In the genomic region with DNA sequence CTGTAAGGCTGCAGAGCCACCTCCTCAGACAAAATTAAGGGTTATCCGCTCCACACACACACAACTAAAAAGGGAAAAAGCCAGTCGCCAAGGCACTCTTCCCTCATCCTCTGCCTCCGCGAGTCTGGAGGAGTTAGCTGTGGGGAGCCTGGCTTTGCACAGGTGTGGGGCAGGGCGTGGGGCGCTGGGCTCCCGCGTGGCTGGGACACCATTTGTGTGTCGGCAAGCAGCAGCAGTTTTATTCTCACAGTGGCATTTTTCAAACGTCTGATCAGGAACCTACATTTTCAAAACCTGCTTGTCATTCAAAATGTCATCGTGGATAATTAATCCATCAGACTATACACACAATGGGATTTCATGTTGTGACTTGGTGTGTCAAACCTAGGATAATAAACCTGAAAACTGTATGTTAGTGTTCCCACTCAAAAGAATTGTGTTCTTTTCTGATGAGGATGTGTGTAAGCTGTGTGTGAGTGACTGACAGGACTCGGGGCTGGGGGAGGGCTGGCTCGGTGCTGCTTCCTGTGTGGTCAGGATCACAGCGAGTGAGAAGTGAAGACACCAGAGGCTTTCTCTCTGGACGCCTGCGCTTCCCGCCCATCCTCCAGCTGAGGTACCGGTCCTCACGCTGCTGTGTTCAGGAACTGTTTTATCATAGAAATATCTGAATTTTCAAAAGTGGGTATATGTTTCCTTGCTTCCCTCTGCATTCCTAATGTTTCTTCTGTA, we compare ENCODE assay signal across 8 cellular contexts.
DNase-seq lines count a peak whose midpoint lies in the region; ATAC-seq, FAIRE-seq and TF ChIP-seq lines count a peak whose summit lies in the region.

No MANE protein-coding gene starts in this region.

- peak overlapping the region; percentile 71 for H3K4me3 Mint-ChIP-seq in activated T-helper 2 cell treated with anti-CD3 and anti-CD28 coated beads, Interferon-gamma antibody, Interleukin-2, Interleukin-4, amounts not matched to agents 10 μg/mL and 5 μg/mL and 100 μg/mL, durations not matched to agents 14 hours and 24 hours and 36 hours (ENCODE audit: low read depth)

- H3K9me3 Mint-ChIP-seq in activated T-helper 2 cell treated with anti-CD3 and anti-CD28 coated beads, Interferon-gamma antibody, Interleukin-2, Interleukin-4, amounts not matched to agents 10 μg/mL and 5 μg/mL and 100 μg/mL, durations not matched to agents 14 hours and 24 hours and 36 hours, result no peaks in the 10 kb centered on the region

- intact Hi-C loops in OCI-LY7 (cut with micrococcal nuclease; ENCODE audit: unreplicated experiment), result no loop called here
- intact Hi-C loops in activated T-helper 2 cell treated with anti-CD3 and anti-CD28 coated beads, Interferon-gamma antibody, Interleukin-2, Interleukin-4, amounts not matched to agents 10 μg/mL and 5 μg/mL and 100 μg/mL, durations not matched to agents 14 hours and 24 hours and 36 hours (cut with micrococcal nuclease), result loop anchor here (1.0 to 2.0 kb wide), 3 partner anchors 16 to 40 kb away; no protein-coding TSS in a partner anchor

- peak overlapping the region; percentile 69 for H3K23ac ChIP-seq in neuronal stem cell (ENCODE audit: low read depth, low read length, poor library complexity)

- BruUV-seq in OCI-LY7 (replicated peaks; lab: Mats Ljungman, UMichigan), result no TSS peak

- H3K18ac ChIP-seq in neuronal stem cell (ENCODE audit: low read length), result no peak overlapping the region

- H4K20me1 ChIP-seq in OCI-LY7 (ENCODE audit: insufficient read depth, low read length), result no peaks in the 10 kb centered on the region

- H3K36me3 ChIP-seq in OCI-LY7 (ENCODE audit: insufficient read depth, low read length) (no peaks in the 10 kb centered on the region), neuronal stem cell (replicated peaks in 1 of 2; ENCODE audit: control insufficient read depth in 2 of 2, insufficient read depth in 2 of 2, low read length in 2 of 2) (no peaks in the 10 kb centered on the region)

- no peak overlapping the region for H4K8ac ChIP-seq in neuronal stem cell (ENCODE audit: low read depth, low read length)

- POLR2A ChIA-PET in OCI-LY7 (lab: Charles Lee), result interaction anchor here (1.1 to 1.5 kb wide), 3 partner anchors 12 to 83 kb away, joined by 4 read pairs; partner anchors contain the start of gene IRF4

- peak overlapping the region; percentile 83 for H3K27ac Mint-ChIP-seq in activated T-helper 2 cell treated with anti-CD3 and anti-CD28 coated beads, Interferon-gamma antibody, Interleukin-2, Interleukin-4, amounts not matched to agents 10 μg/mL and 5 μg/mL and 100 μg/mL, durations not matched to agents 14 hours and 24 hours and 36 hours

- H2BK5ac ChIP-seq in neuronal stem cell (ENCODE audit: low read length), result no peak overlapping the region

- ATAC-seq in HG02798 (IDR thresholded peaks at IDR 0.05; ENCODE audit: poor library complexity, unreplicated experiment), result peak; percentile 81
- no peak for ATAC-seq in GM18519 (IDR thresholded peaks at IDR 0.05; ENCODE audit: low FRiP score, unreplicated experiment)

- WGBS in neuronal stem cell (ENCODE audit: extremely low coverage in 2 of 2, insufficient read length in 2 of 2, insufficient replicate concordance in 1 of 2), 2 donors, result no CpG with 5 or more reads among the region's 19 CpGs

- no peaks in the 10 kb centered on the region for H3K79me2 ChIP-seq in OCI-LY7 (ENCODE audit: insufficient read depth, low read depth, low read length)

- H4K91ac ChIP-seq in neuronal stem cell (ENCODE audit: low read depth, low read length, poor library complexity), result no peak overlapping the region

- H3K4me1 ChIP-seq in OCI-LY7 (ENCODE audit: insufficient read depth, low read length, poor library complexity, severe bottlenecking), result peaks cover 37% of the 10 kb centered on the region
- H3K4me1 ChIP-seq in neuronal stem cell (ENCODE audit: control insufficient read depth in 2 of 2, insufficient read depth in 1 of 2, low read depth in 1 of 2, low read length in 2 of 2), result peaks cover 8 to 13% of the 10 kb centered on the region in 2 donors

- no peak overlapping the region for H2BK12ac ChIP-seq in neuronal stem cell (ENCODE audit: low read length)

- peak; percentile 97 for FAIRE-seq in GM18507 (lab: Jason Lieb, UNC)

- H3K4me3 ChIP-seq in OCI-LY7 (ENCODE audit: low read depth, low read length, poor library complexity, severe bottlenecking) (peak overlapping the region; percentile 33), neuronal stem cell (ENCODE audit: low read length in 2 of 2) (no peak overlapping the region)

- no peaks in the 10 kb centered on the region for H3K9me2 ChIP-seq in OCI-LY7 (ENCODE audit: insufficient read depth, low read length)

- peak overlapping the region; percentile 73; the same call in 1 of the 2 replicates for H2AFZ ChIP-seq in OCI-LY7 (ENCODE audit: low read length)
- H2AFZ ChIP-seq in neuronal stem cell (ENCODE audit: low read length), result peak overlapping the region; percentile 57

- H3K36me3 Mint-ChIP-seq in activated T-helper 2 cell treated with anti-CD3 and anti-CD28 coated beads, Interferon-gamma antibody, Interleukin-2, Interleukin-4, amounts not matched to agents 10 μg/mL and 5 μg/mL and 100 μg/mL, durations not matched to agents 14 hours and 24 hours and 36 hours (ENCODE audit: low read depth), result peaks cover 6% of the 10 kb centered on the region

- CTCF ChIA-PET in OCI-LY7 (lab: Charles Lee; ENCODE audit: unreplicated experiment), result no interaction called here

- H2BK120ac ChIP-seq in neuronal stem cell (ENCODE audit: low read depth, low read length), result no peak overlapping the region

- H3K9ac ChIP-seq in neuronal stem cell (ENCODE audit: low read depth, low read length, poor library complexity), result no peak overlapping the region

- no peaks in the 10 kb centered on the region for H3K79me1 ChIP-seq in neuronal stem cell (ENCODE audit: low read depth, low read length)

- H3K4me1 Mint-ChIP-seq in activated T-helper 2 cell treated with anti-CD3 and anti-CD28 coated beads, Interferon-gamma antibody, Interleukin-2, Interleukin-4, amounts not matched to agents 10 μg/mL and 5 μg/mL and 100 μg/mL, durations not matched to agents 14 hours and 24 hours and 36 hours (ENCODE audit: low read depth), result peaks cover 67% of the 10 kb centered on the region

- H3K14ac ChIP-seq in neuronal stem cell (ENCODE audit: low read length), result no peak overlapping the region

- no peak overlapping the region for H3K27ac ChIP-seq in OCI-LY7 (ENCODE audit: low read depth, low read length, poor library complexity, severe bottlenecking)
- no peak overlapping the region for H3K27ac ChIP-seq in neuronal stem cell (replicated peaks; ENCODE audit: low read length)

- no peaks in the 10 kb centered on the region for H3K27me3 ChIP-seq in neuronal stem cell (ENCODE audit: control insufficient read depth in 3 of 3, insufficient read depth in 3 of 3, low read depth in 1 of 3, low read length in 3 of 3)

- no peaks in the 10 kb centered on the region for H3K9me3 ChIP-seq in OCI-LY7 (ENCODE audit: low read length)
- no peaks in the 10 kb centered on the region for H3K9me3 ChIP-seq in neuronal stem cell (replicated peaks in 1 of 2; ENCODE audit: control insufficient read depth in 2 of 2, insufficient read depth in 1 of 2, low read depth in 1 of 2, low read length in 2 of 2)

- TF ChIP-seq CTCF in OCI-LY7 (conservative IDR thresholded peaks at IDR 0.05; ENCODE audit: low read length), result no peak

- no peak overlapping the region for H3K4ac ChIP-seq in neuronal stem cell (ENCODE audit: low read length)

- H2AK5ac ChIP-seq in neuronal stem cell (ENCODE audit: low read depth, low read length), result no peak overlapping the region

- H2BK15ac ChIP-seq in neuronal stem cell (ENCODE audit: low read length), result no peak overlapping the region

- DNase-seq in GM18507 (ENCODE audit: extremely low spot score, insufficient read length, low read depth) (peak; percentile 70), OCI-LY7 (ENCODE audit: low spot score) (peak; percentile 84), neuronal stem cell (ENCODE audit: low spot score) (no peak), NCI-H1694 (lab: John Stamatoyannopoulos, UW) (no peak), NCI-H1048 (lab: John Stamatoyannopoulos, UW) (no peak)
- DNase-seq in activated T-helper 2 cell treated with anti-CD3 and anti-CD28 coated beads, Interferon-gamma antibody, Interleukin-2, Interleukin-4, amounts not matched to agents 10 μg/mL and 5 μg/mL and 100 μg/mL, durations not matched to agents 14 hours and 24 hours and 36 hours (ENCODE audit: low spot score), result peak; percentile 77

- no peaks in the 10 kb centered on the region for H3K27me3 Mint-ChIP-seq in activated T-helper 2 cell treated with anti-CD3 and anti-CD28 coated beads, Interferon-gamma antibody, Interleukin-2, Interleukin-4, amounts not matched to agents 10 μg/mL and 5 μg/mL and 100 μg/mL, durations not matched to agents 14 hours and 24 hours and 36 hours (ENCODE audit: low read depth)

- peak overlapping the region; percentile 69 for H3K4me2 ChIP-seq in OCI-LY7 (ENCODE audit: low read length)
- no peak overlapping the region for H3K4me2 ChIP-seq in neuronal stem cell (ENCODE audit: insufficient read depth, low read length, poor library complexity, severe bottlenecking)

Comparison
In these comparisons a context has a peak if more than half of its experiments do, and no peak if none do; other contexts are left out.
1. DNase-seq: peak in GM18507 (single experiment), OCI-LY7 (single experiment) and activated T-helper 2 cell treated with anti-CD3 and anti-CD28 coated beads, Interferon-gamma antibody, Interleukin-2, Interleukin-4, amounts not matched to agents 10 μg/mL and 5 μg/mL and 100 μg/mL, durations not matched to agents 14 hours and 24 hours and 36 hours (single experiment); none in neuronal stem cell (single experiment), NCI-H1694 (single experiment) and NCI-H1048 (single experiment).